Comparison of ENCODE assay signal across 17 cellular contexts in genomic region chr5:132896685-132897084, GRCh38. TPM values are rescaled to one million over a fixed set of nuclear protein-coding genes. Genes with fewer than 3 reads are reported as not detected.
DNase-seq lines count a peak whose midpoint lies in the region; ATAC-seq, FAIRE-seq and TF ChIP-seq lines count a peak whose summit lies in the region.
"Had no signal": no experiment of that assay in that cellular context is flagged by ENCODE, and none has a peak within 500 bp of the region (broad histone marks: within the 10 kb centered on the region; RNA-seq: fewer than 3 reads in every experiment).

No MANE protein-coding gene starts in this region.

- DNase-seq in CD4-positive, alpha-beta T cell, result no peak
- DNase-seq in GM13976 (ENCODE audit: low spot score), result peak; percentile 25
- DNase-seq in activated B cell treated with CpG ODN at 0.5 μM for 24 hours, result no peak
- DNase-seq in endothelial cell of umbilical vein (ENCODE audit: low read depth, low spot score), result no peak
- no peak for DNase-seq in BE2C
- DNase-seq in NCI-H1105 treated with DMSO at 0.1 percent for 48 hours (lab: John Stamatoyannopoulos, UW), result no peak
- DNase-seq in KBM-7, result no peak
- DNase-seq: activated CD4-positive, alpha-beta T cell treated with anti-CD3 and anti-CD28 coated beads, Interleukin-2, amount 50 U/mL, for 4 hours; activated gamma-delta T cell; DMS 273 treated with DMSO at 0.1 percent for 48 hours; GF-D8; MG63; NCI-H2029; NCI-H510A treated with DMSO at 0.1 percent for 48 hours; transverse colon had no signal

- no peak overlapping the region for H2AFZ ChIP-seq in endothelial cell of umbilical vein (ENCODE audit: low read depth, low read length)

- peaks cover 88% of the 10 kb centered on the region for H3K36me3 Mint-ChIP-seq in CD4-positive, alpha-beta T cell (ENCODE audit: low read depth)
- peaks cover 78% of the 10 kb centered on the region for H3K36me3 Mint-ChIP-seq in activated B cell treated with CpG ODN at 0.5 μM for 24 hours (ENCODE audit: low read depth)

- no peaks in the 10 kb centered on the region for H3K27me3 Mint-ChIP-seq in CD4-positive, alpha-beta T cell
- no peaks in the 10 kb centered on the region for H3K27me3 Mint-ChIP-seq in activated B cell treated with CpG ODN at 0.5 μM for 24 hours
- H3K27me3 Mint-ChIP-seq: stimulated activated memory B cell treated with anti-CD40 and anti-IgM and Interleukin-4, amounts not matched to agents 10 μg/mL and 1 μg/mL and 100 μg/mL, for 72 hours had no signal

- H3K4me1 ChIP-seq in endothelial cell of umbilical vein (ENCODE audit: control insufficient read depth, extremely low read depth, insufficient read depth, low read length), result no peaks in the 10 kb centered on the region
- no peaks in the 10 kb centered on the region for H3K4me1 ChIP-seq in BE2C
- H3K4me1 ChIP-seq: transverse colon had no signal

- peaks cover 10% of the 10 kb centered on the region for H3K79me2 ChIP-seq in endothelial cell of umbilical vein (ENCODE audit: control insufficient read depth, insufficient read depth, low read length)

- no peak overlapping the region for H3K9ac ChIP-seq in endothelial cell of umbilical vein (replicated peaks; ENCODE audit: extremely low read depth, insufficient read depth, low read length)

- H3K9me1 ChIP-seq in endothelial cell of umbilical vein (replicated peaks; ENCODE audit: control insufficient read depth, extremely low read depth, insufficient read depth, low read length), result no peaks in the 10 kb centered on the region

- H3K27ac ChIP-seq in CD4-positive, alpha-beta T cell (ENCODE audit: low read depth, low read length), result no peak overlapping the region
- no peak overlapping the region for H3K27ac ChIP-seq in endothelial cell of umbilical vein (ENCODE audit: insufficient read depth, low read depth, low read length)
- H3K27ac ChIP-seq: transverse colon had no signal

- H3K36me3 ChIP-seq in endothelial cell of umbilical vein (ENCODE audit: control insufficient read depth in 2 of 2, extremely low read depth in 1 of 2, insufficient read depth in 2 of 2, low read length in 2 of 2) (peaks cover 25 to 36% of the 10 kb centered on the region in 2 experiments), BE2C (peaks cover 62% of the 10 kb centered on the region)

- BruUV-seq in endothelial cell of umbilical vein (replicated peaks; lab: Mats Ljungman, UMichigan), result TSS peak; percentile 29

- no peak for ATAC-seq in CD4-positive, alpha-beta T cell (ENCODE audit: poor library complexity)
- ATAC-seq in activated B cell treated with CpG ODN at 0.5 μM for 24 hours (ENCODE audit: low read depth) (no peak), esophagus mucosa (no peak)
- ATAC-seq: stimulated activated memory B cell treated with anti-CD40 and anti-IgM and Interleukin-4, amounts not matched to agents 10 μg/mL and 1 μg/mL and 100 μg/mL, for 72 hours had no signal

- no peak overlapping the region for H3K4me3 ChIP-seq in endothelial cell of umbilical vein (replicated peaks in 1 of 3; ENCODE audit: insufficient read depth in 1 of 3, low read depth in 1 of 3, low read length in 3 of 3)
- H3K4me3 ChIP-seq in BE2C (ENCODE audit: low read depth, low read length), result no peak overlapping the region
- H3K4me3 ChIP-seq: MG63, transverse colon had no signal

- no peak for FAIRE-seq in endothelial cell of umbilical vein (lab: Jason Lieb, UNC)

- dilution Hi-C loops in endothelial cell of umbilical vein (cut with MboI; ENCODE audit: extremely low pct_ligation_motif_present, low sequenced_read_pairs), result no loop called here

- no peak overlapping the region for H3K4me2 ChIP-seq in endothelial cell of umbilical vein (ENCODE audit: insufficient read depth, low read length)

- no peaks in the 10 kb centered on the region for H3K9me3 ChIP-seq in CD4-positive, alpha-beta T cell (ENCODE audit: control insufficient read depth, low read length)
- H3K9me3 ChIP-seq in endothelial cell of umbilical vein (replicated peaks; ENCODE audit: control insufficient read depth, insufficient read depth, low read length) (no peaks in the 10 kb centered on the region), BE2C (no peaks in the 10 kb centered on the region)
- H3K9me3 ChIP-seq: MG63, transverse colon had no signal

- peak overlapping the region; percentile 49 for H3K27ac Mint-ChIP-seq in CD4-positive, alpha-beta T cell
- H3K27ac Mint-ChIP-seq in activated B cell treated with CpG ODN at 0.5 μM for 24 hours, result peak overlapping the region; percentile 31
- H3K27ac Mint-ChIP-seq: stimulated activated memory B cell treated with anti-CD40 and anti-IgM and Interleukin-4, amounts not matched to agents 10 μg/mL and 1 μg/mL and 100 μg/mL, for 72 hours had no signal

- H3K4me1 Mint-ChIP-seq in CD4-positive, alpha-beta T cell (ENCODE audit: low read depth), result no peaks in the 10 kb centered on the region
- no peaks in the 10 kb centered on the region for H3K4me1 Mint-ChIP-seq in activated B cell treated with CpG ODN at 0.5 μM for 24 hours
- H3K4me1 Mint-ChIP-seq: stimulated activated memory B cell treated with anti-CD40 and anti-IgM and Interleukin-4, amounts not matched to agents 10 μg/mL and 1 μg/mL and 100 μg/mL, for 72 hours had no signal

- TF ChIP-seq POLR2A in endothelial cell of umbilical vein (IDR thresholded peaks at IDR 0.05; ENCODE audit: low read depth, low read length), result no peak

- H4K20me1 ChIP-seq in endothelial cell of umbilical vein (replicated peaks; ENCODE audit: control insufficient read depth, extremely low read depth, insufficient read depth, low read length), result peaks cover 2% of the 10 kb centered on the region

- POLR2A ChIA-PET in CD4-positive, alpha-beta T cell (lab: Charles Lee), result no interaction called here
- POLR2A ChIA-PET in activated B cell treated with CpG ODN at 0.5 μM for 24 hours (lab: Charles Lee), result no interaction called here
- POLR2A ChIA-PET in endothelial cell of umbilical vein (lab: Charles Lee), result interaction anchor here (0.6 kb wide), 1 partner anchor 175 kb away, joined by 6 read pairs; no protein-coding TSS in a partner anchor

- peak overlapping the region; percentile 16 for H3K4me3 Mint-ChIP-seq in CD4-positive, alpha-beta T cell
- no peak overlapping the region for H3K4me3 Mint-ChIP-seq in activated B cell treated with CpG ODN at 0.5 μM for 24 hours
- H3K4me3 Mint-ChIP-seq: stimulated activated memory B cell treated with anti-CD40 and anti-IgM and Interleukin-4, amounts not matched to agents 10 μg/mL and 1 μg/mL and 100 μg/mL, for 72 hours had no signal

- H3K9me3 Mint-ChIP-seq in CD4-positive, alpha-beta T cell, result no peaks in the 10 kb centered on the region
- H3K9me3 Mint-ChIP-seq in activated B cell treated with CpG ODN at 0.5 μM for 24 hours, result no peaks in the 10 kb centered on the region
- H3K9me3 Mint-ChIP-seq: stimulated activated memory B cell treated with anti-CD40 and anti-IgM and Interleukin-4, amounts not matched to agents 10 μg/mL and 1 μg/mL and 100 μg/mL, for 72 hours had no signal

- intact Hi-C loops in CD4-positive, alpha-beta T cell (cut with DNase I, micrococcal nuclease), result no loop called here
- intact Hi-C loops in activated B cell treated with CpG ODN at 0.5 μM for 24 hours (cut with micrococcal nuclease) (no loop called here), endothelial cell of umbilical vein (cut with micrococcal nuclease) (no loop called here)

- in situ Hi-C loops in GM13976 (cut with MboI; ENCODE audit: low sequenced_read_pairs, unreplicated experiment), result no loop called here
- in situ Hi-C loops in KBM-7 (cut with MboI; ENCODE audit: low pct_unique_long_range_greater_than_20kb, low sequenced_read_pairs), result no loop called here

- no peak for TF ChIP-seq CTCF in CD4-positive, alpha-beta T cell (IDR thresholded peaks at IDR 0.05)
- TF ChIP-seq CTCF in GM13976 (IDR thresholded peaks at IDR 0.05; ENCODE audit: borderline replicate concordance, control extremely low read depth, extremely low read depth, insufficient read depth, missing control alignments) (no peak), activated B cell treated with CpG ODN at 0.5 μM for 24 hours (IDR thresholded peaks at IDR 0.05) (no peak), endothelial cell of umbilical vein (IDR thresholded peaks at IDR 0.05; ENCODE audit: extremely low read depth in 1 of 2, insufficient read depth in 1 of 2, low read depth in 1 of 2, low read length in 2 of 2) (no peak), BE2C (IDR thresholded peaks at IDR 0.05; ENCODE audit: low read depth, low read length) (no peak)

- no peaks in the 10 kb centered on the region for H3K27me3 ChIP-seq in CD4-positive, alpha-beta T cell (ENCODE audit: control insufficient read depth, insufficient read depth, low read length)
- H3K27me3 ChIP-seq in endothelial cell of umbilical vein (ENCODE audit: control insufficient read depth in 2 of 2, insufficient read depth in 2 of 2, low read length in 2 of 2) (no peaks in the 10 kb centered on the region), BE2C (no peaks in the 10 kb centered on the region)
- H3K27me3 ChIP-seq: MG63, transverse colon had no signal

- CTCF ChIA-PET in CD4-positive, alpha-beta T cell (lab: Charles Lee), result interaction anchor here (1.7 kb wide), 1 partner anchor 13 kb away, joined by 6 read pairs; no protein-coding TSS in a partner anchor
- CTCF ChIA-PET in activated B cell treated with CpG ODN at 0.5 μM for 24 hours (lab: Charles Lee), result no interaction called here
- CTCF ChIA-PET in endothelial cell of umbilical vein (lab: Charles Lee), result no interaction called here

RNA-seq across cellular contexts. Expression of gene LEAP2, which starts 23.2 kb away (rescaled TPM):
- total RNA-seq in CD4-positive, alpha-beta T cell, result under 1 TPM; 0.30 to 0.31 TPM
- total RNA-seq in activated B cell treated with CpG ODN at 0.5 μM for 24 hours (2.5 and 3.3 TPM in 2 replicates), endothelial cell of umbilical vein (0.40 and 0.99 TPM in 2 replicates), esophagus mucosa (0.68 TPM)
- 0.37 and 0.48 TPM in 2 replicates for polyA plus RNA-seq in endothelial cell of umbilical vein
- polyA plus RNA-seq in endothelial cell of umbilical vein (2011; cell fraction: cytosol; rRNA removed), result 0.12 and 0.16 TPM in 2 replicates
- polyA plus RNA-seq in endothelial cell of umbilical vein (2011; cell fraction: nucleus; rRNA removed), result 3.0 and 3.6 TPM in 2 replicates
- 0.11 TPM in 1 of 2 replicates, not detected in the other for polyA plus RNA-seq in endothelial cell of umbilical vein (2012)
- not detected in 2 replicates for polyA minus RNA-seq in endothelial cell of umbilical vein
- polyA minus RNA-seq in endothelial cell of umbilical vein (2011; cell fraction: cytosol; rRNA and poly(A)+ RNA removed), result not detected
- 0.43 and 1.2 TPM in 2 replicates for polyA minus RNA-seq in endothelial cell of umbilical vein (2011; cell fraction: nucleus; rRNA and poly(A)+ RNA removed)
- polyA plus RNA-seq in BE2C (2012; ENCODE audit: insufficient read depth, insufficient read length, low read depth), result 7.5 TPM

RNA-seq across cellular contexts. Expression of gene UQCRQ, which starts 30.2 kb away (rescaled TPM):
- 100 to 1,000 TPM; 119 to 132 TPM for total RNA-seq in CD4-positive, alpha-beta T cell
- total RNA-seq in activated B cell treated with CpG ODN at 0.5 μM for 24 hours (197 and 218 TPM in 2 replicates), endothelial cell of umbilical vein (390 and 458 TPM in 2 replicates), esophagus mucosa (509 TPM)
- 246 and 263 TPM in 2 replicates for polyA plus RNA-seq in endothelial cell of umbilical vein
- polyA plus RNA-seq in endothelial cell of umbilical vein (2011; cell fraction: cytosol; rRNA removed), result 280 and 312 TPM in 2 replicates
- polyA plus RNA-seq in endothelial cell of umbilical vein (2011; cell fraction: nucleus; rRNA removed), result 72.0 and 114 TPM in 2 replicates
- polyA plus RNA-seq in endothelial cell of umbilical vein (2012), result 329 and 394 TPM in 2 replicates
- polyA minus RNA-seq in endothelial cell of umbilical vein, result 30.1 and 50.5 TPM in 2 replicates
- polyA minus RNA-seq in endothelial cell of umbilical vein (2011; cell fraction: cytosol; rRNA and poly(A)+ RNA removed), result 61.8 TPM
- polyA minus RNA-seq in endothelial cell of umbilical vein (2011; cell fraction: nucleus; rRNA and poly(A)+ RNA removed), result 16.8 and 20.5 TPM in 2 replicates
- 803 TPM for polyA plus RNA-seq in BE2C (2012; ENCODE audit: insufficient read depth, insufficient read length, low read depth)

RNA-seq across cellular contexts. Expression of gene GDF9, which starts 30.4 kb away (rescaled TPM):
- 1 to 10 TPM in 1 of 2 experiments, under 1 TPM in 1; 0.91 to 1.6 TPM for total RNA-seq in CD4-positive, alpha-beta T cell
- total RNA-seq in activated B cell treated with CpG ODN at 0.5 μM for 24 hours (0.29 and 0.39 TPM in 2 replicates), endothelial cell of umbilical vein (0.32 TPM in 1 of 2 replicates, not detected in the other), esophagus mucosa (0.36 TPM)
- 0.07 and 0.24 TPM in 2 replicates for polyA plus RNA-seq in endothelial cell of umbilical vein
- polyA plus RNA-seq in endothelial cell of umbilical vein (2011; cell fraction: cytosol; rRNA removed), result 0.04 and 0.08 TPM in 2 replicates
- 0.14 and 0.45 TPM in 2 replicates for polyA plus RNA-seq in endothelial cell of umbilical vein (2011; cell fraction: nucleus; rRNA removed)
- polyA plus RNA-seq in endothelial cell of umbilical vein (2012), result 0.09 TPM in 1 of 2 replicates, not detected in the other
- polyA minus RNA-seq in endothelial cell of umbilical vein, result 0.15 and 0.19 TPM in 2 replicates
- not detected for polyA minus RNA-seq in endothelial cell of umbilical vein (2011; cell fraction: cytosol; rRNA and poly(A)+ RNA removed)
- 1.4 and 1.8 TPM in 2 replicates for polyA minus RNA-seq in endothelial cell of umbilical vein (2011; cell fraction: nucleus; rRNA and poly(A)+ RNA removed)
- 3.0 TPM for polyA plus RNA-seq in BE2C (2012; ENCODE audit: insufficient read depth, insufficient read length, low read depth)
